Comparison of ENCODE assay signal across 17 cellular contexts in the genomic region with DNA sequence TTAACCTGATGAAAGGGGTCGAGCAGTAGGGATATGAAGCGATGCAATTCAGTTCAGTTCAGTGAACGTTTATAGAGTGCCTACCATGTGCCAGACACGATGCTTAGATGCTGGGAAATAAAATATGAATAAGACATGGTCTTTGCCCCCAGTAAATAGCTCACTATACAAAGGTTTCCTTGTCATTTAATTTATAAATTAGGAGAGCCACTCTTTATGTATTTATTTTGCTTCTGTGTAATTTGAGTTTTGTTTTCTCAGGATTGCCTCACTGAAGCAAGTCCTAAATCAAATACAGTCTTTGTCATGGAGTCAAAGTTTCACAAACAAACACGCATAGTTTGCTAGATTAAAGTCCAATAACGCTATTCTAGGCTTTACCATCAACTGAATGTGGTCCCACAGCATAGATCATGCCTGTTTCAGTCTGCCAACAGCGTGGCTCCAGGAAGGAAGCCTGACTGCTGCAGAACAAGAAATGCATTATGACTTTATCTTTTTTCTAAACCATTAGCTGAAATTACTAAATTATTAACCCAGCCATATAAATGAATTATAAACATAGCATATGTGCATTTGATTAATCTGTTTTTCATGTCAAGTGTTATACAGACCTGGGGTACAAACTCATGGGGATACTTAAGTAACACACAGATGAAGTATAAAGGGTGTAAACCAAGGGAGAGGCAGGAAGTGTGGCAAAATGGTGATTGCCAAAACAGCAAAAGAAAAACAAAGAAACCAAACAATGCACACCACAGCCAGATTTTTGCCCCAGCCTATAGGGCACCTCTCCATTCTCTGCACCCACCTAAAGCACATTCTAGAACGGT. TPM values are rescaled to one million over a fixed set of nuclear protein-coding genes. Genes with fewer than 3 reads are reported as not detected.
A peak's percentile ranks its signal among the peaks of the same experiment; 100 is the strongest.
DNase-seq lines count a peak whose midpoint lies in the region; ATAC-seq and TF ChIP-seq lines count a peak whose summit lies in the region.
"Had no signal": no experiment of that assay in that cellular context is flagged by ENCODE, and none has a peak within 500 bp of the region (broad histone marks: within the 10 kb centered on the region; RNA-seq: fewer than 3 reads in every experiment).

No MANE protein-coding gene starts in this region.

- H3K9me2 ChIP-seq in PC-3 (replicated peaks; ENCODE audit: low read length) = no peaks in the 10 kb centered on the region

- no peaks in the 10 kb centered on the region for H3K79me2 ChIP-seq in PC-3 (ENCODE audit: low read length)

- H3K27me3 ChIP-seq in PC-3 (ENCODE audit: low read length) (no peaks in the 10 kb centered on the region), left lung (no peaks in the 10 kb centered on the region)

- H3K36me3 ChIP-seq in PC-3 (ENCODE audit: low read depth, low read length) (no peaks in the 10 kb centered on the region), left lung (no peaks in the 10 kb centered on the region)

- H3K4me1 ChIP-seq in PC-3 (ENCODE audit: insufficient read depth, low read length) = peaks cover 29% of the 10 kb centered on the region
- no peaks in the 10 kb centered on the region for H3K4me1 ChIP-seq in left lung

- TF ChIP-seq CTCF in PC-3 (conservative IDR thresholded peaks at IDR 0.05; ENCODE audit: low read depth, low read length) (no peak), left lung (IDR thresholded peaks at IDR 0.05) (no peak)

- intact Hi-C loops in PC-3 (cut with micrococcal nuclease) (no loop called here), left lung (cut with DNase I) (no loop called here)

- H4K20me1 ChIP-seq in PC-3 (ENCODE audit: low read length) = no peaks in the 10 kb centered on the region

- DNase-seq in COLO668 (lab: John Stamatoyannopoulos, UW; ENCODE audit: unreplicated experiment) (peak; percentile 5), PC-3 (peak; percentile 15), dermis blood vessel endothelial cell (peak; percentile 68), lung microvascular endothelial cell (ENCODE audit: low read depth in 2 of 2) (peak; percentile 62 to 68), NCI-H510A (lab: John Stamatoyannopoulos, UW) (no peak), left lung (no peak)
- DNase-seq: activated CD4-positive, alpha-beta T cell treated with anti-CD3 and anti-CD28 coated beads, Interleukin-2, amount 50 U/mL, for 4 hours; activated T-cell treated with anti-CD3 and anti-CD28 coated beads, Interleukin-2, amount 50 U/mL, for 1 hour; hypothalamus; NCI-H1105 treated with DMSO at 0.1 percent for 48 hours; NCI-H748 treated with DMSO at 0.1 percent for 48 hours; SW 1271 had no signal

- H3K9me3 ChIP-seq in PC-3 (ENCODE audit: low read length) = no peaks in the 10 kb centered on the region
- H3K9me3 ChIP-seq in left lung = no peaks in the 10 kb centered on the region

- no peak overlapping the region for H3K4me2 ChIP-seq in PC-3 (ENCODE audit: low read length)
- H3K4me2 ChIP-seq: GM23338 had no signal

- H3K4me3 ChIP-seq in PC-3 (ENCODE audit: low read length) (no peak overlapping the region), left lung (no peak overlapping the region)
- H3K4me3 ChIP-seq: GM12878, GM23338, skin epidermis had no signal

- no peak overlapping the region for H3K9ac ChIP-seq in PC-3 (ENCODE audit: low read length)

- peak; percentile 57 for ATAC-seq in PC-3
- ATAC-seq in GM19452 (IDR thresholded peaks at IDR 0.05; ENCODE audit: unreplicated experiment) = no peak
- ATAC-seq in GM19455 (IDR thresholded peaks at IDR 0.05; ENCODE audit: unreplicated experiment) = no peak
- no peak for ATAC-seq in left lung
- ATAC-seq: GM12878, GM23338 had no signal

- no peaks in the 10 kb centered on the region for H3F3A ChIP-seq in PC-3 (ENCODE audit: low read length, unreplicated experiment)

- POLR2A ChIA-PET in PC-3 (lab: Charles Lee; ENCODE audit: unreplicated experiment) = interaction anchor here (0.6 to 1.0 kb wide), 2 partner anchors 30 to 177 kb away, joined by 3 to 8 read pairs; a partner anchor contains a TSS

- H2AFZ ChIP-seq in PC-3 (ENCODE audit: low read length) = no peak overlapping the region; the same call in 1 of the 2 replicates
- H2AFZ ChIP-seq: GM23338 had no signal

- TSS peak; percentile 50 for BruUV-seq in PC-3 (replicated peaks; lab: Mats Ljungman, UMichigan)

- CTCF ChIA-PET in PC-3 (lab: Charles Lee) = no interaction called here

- H3K27ac ChIP-seq in PC-3 (ENCODE audit: low read length) (peak overlapping the region; percentile 32), left lung (no peak overlapping the region)

RNA-seq across cellular contexts. Expression of a gene that starts 29.8 kb away (rescaled TPM):
- total RNA-seq in PC-3 (2014; rRNA removed) = 33.2 and 34.4 TPM in 2 replicates
- 773 and 867 TPM in 2 replicates for total RNA-seq in dermis blood vessel endothelial cell
- 191 and 265 TPM in 2 replicates for total RNA-seq in lung microvascular endothelial cell
- 100 to 1,000 TPM in 1 of 2 donors, 10 to 100 TPM in 1; 66.5 to 282 TPM for total RNA-seq in left lung

Comparison
In these comparisons a context has a peak if more than half of its experiments do, and no peak if none do; other contexts are left out.
1. DNase-seq: peak in COLO668 (single experiment), PC-3 (single experiment), dermis blood vessel endothelial cell (single experiment) and lung microvascular endothelial cell (2 of 2); none in NCI-H510A (single experiment) and left lung (0 of 2).